In the genomic region with DNA sequence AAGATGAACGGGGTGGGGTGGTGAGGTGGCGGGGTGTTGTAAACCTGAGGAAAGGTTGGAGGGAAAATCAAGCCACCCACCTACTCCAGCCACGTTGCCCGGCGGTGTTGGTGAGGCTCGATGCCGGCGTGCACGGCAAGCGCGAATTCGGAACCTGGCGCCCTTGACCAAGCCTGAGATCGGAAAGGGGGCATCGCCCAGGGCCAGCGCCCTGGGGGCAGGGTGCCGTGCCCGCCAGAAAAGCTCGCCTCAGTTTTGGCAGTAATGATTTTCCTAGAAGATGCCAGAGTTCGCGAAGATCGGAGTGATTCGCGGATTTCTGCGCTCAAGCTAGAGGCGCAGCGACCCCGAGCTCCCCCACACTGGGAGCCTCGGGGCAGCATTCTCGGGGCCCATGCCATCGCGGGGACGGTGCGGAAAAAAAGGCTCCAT, we compare ENCODE assay signal across 9 cellular contexts. TPM values are rescaled to one million over a fixed set of nuclear protein-coding genes. Genes with fewer than 3 reads are reported as not detected.
DNase-seq lines count a peak whose midpoint lies in the region; ATAC-seq and TF ChIP-seq lines count a peak whose summit lies in the region.
"Had no signal": no experiment of that assay in that cellular context is flagged by ENCODE, and none has a peak within 500 bp of the region (broad histone marks: within the 10 kb centered on the region; RNA-seq: fewer than 3 reads in every experiment).

No MANE protein-coding gene starts in this region.

- peak overlapping the region; percentile 90 for H3K27ac Mint-ChIP-seq in type B pancreatic cell
- no peak overlapping the region for H3K27ac Mint-ChIP-seq in activated CD4-positive, alpha-beta T cell treated with anti-CD3 and anti-CD28 coated beads for 36 hours

- H3K27ac ChIP-seq in mucosa of rectum (ENCODE audit: low read depth in 2 of 2, low read length in 2 of 2): peak overlapping the region; percentile 9 to 63
- H3K27ac ChIP-seq: 22Rv1 had no signal

- peak overlapping the region; percentile 85 for H3K4me3 Mint-ChIP-seq in type B pancreatic cell
- H3K4me3 Mint-ChIP-seq in activated CD4-positive, alpha-beta T cell treated with anti-CD3 and anti-CD28 coated beads for 36 hours: no peak overlapping the region

- POLR2A ChIA-PET in activated CD4-positive, alpha-beta T cell treated with anti-CD3 and anti-CD28 coated beads for 36 hours (lab: Charles Lee): no interaction called here

- DNase-seq in DMS 273 (lab: John Stamatoyannopoulos, UW; ENCODE audit: unreplicated experiment): peak; percentile 55
- no peak for DNase-seq in DMS 273 treated with DMSO at 0.1 percent for 48 hours (lab: John Stamatoyannopoulos, UW)
- DNase-seq in epithelial cell of proximal tubule (ENCODE audit: low read depth): no peak
- no peak for DNase-seq in type B pancreatic cell (ENCODE audit: extremely low spot score, unreplicated experiment)
- no peak for DNase-seq in activated CD4-positive, alpha-beta T cell treated with anti-CD3 and anti-CD28 coated beads for 36 hours
- DNase-seq in HAP-1 (ENCODE audit: low spot score in 2 of 2): no peak
- DNase-seq in AG08395 (ENCODE audit: low spot score): no peak

- H3K9me3 ChIP-seq in mucosa of rectum (ENCODE audit: control insufficient read depth in 2 of 2, low read length in 2 of 2) (no peaks in the 10 kb centered on the region), HAP-1 (no peaks in the 10 kb centered on the region; the same call in 1 of the 2 replicates)

- peaks cover 5% of the 10 kb centered on the region for H3K4me1 Mint-ChIP-seq in type B pancreatic cell (ENCODE audit: unreplicated experiment)
- H3K4me1 Mint-ChIP-seq in activated CD4-positive, alpha-beta T cell treated with anti-CD3 and anti-CD28 coated beads for 36 hours: peaks cover 7% of the 10 kb centered on the region

- peaks cover 3% of the 10 kb centered on the region for H3K36me3 Mint-ChIP-seq in type B pancreatic cell
- H3K36me3 Mint-ChIP-seq in activated CD4-positive, alpha-beta T cell treated with anti-CD3 and anti-CD28 coated beads for 36 hours (ENCODE audit: low read depth): no peaks in the 10 kb centered on the region

- in situ Hi-C loops in HAP-1 (cut with MboI; ENCODE audit: low sequenced_read_pairs): no loop called here

- H3K4me1 ChIP-seq in mucosa of rectum (ENCODE audit: control insufficient read depth in 2 of 2, insufficient read depth in 2 of 2, low read length in 2 of 2) (peaks cover 11 to 23% of the 10 kb centered on the region in 2 donors), HAP-1 (no peaks in the 10 kb centered on the region)

- peaks cover 46% of the 10 kb centered on the region for H3K27me3 Mint-ChIP-seq in type B pancreatic cell
- peaks cover 43% of the 10 kb centered on the region for H3K27me3 Mint-ChIP-seq in activated CD4-positive, alpha-beta T cell treated with anti-CD3 and anti-CD28 coated beads for 36 hours

- no peaks in the 10 kb centered on the region for H3K9me3 Mint-ChIP-seq in type B pancreatic cell
- no peaks in the 10 kb centered on the region for H3K9me3 Mint-ChIP-seq in activated CD4-positive, alpha-beta T cell treated with anti-CD3 and anti-CD28 coated beads for 36 hours (ENCODE audit: low read depth)

- intact Hi-C loops in activated CD4-positive, alpha-beta T cell treated with anti-CD3 and anti-CD28 coated beads for 36 hours (cut with DNase I, micrococcal nuclease): no loop called here

- H3K4me3 ChIP-seq in epithelial cell of proximal tubule (ENCODE audit: low read depth, low read length): peak overlapping the region; percentile 55
- H3K4me3 ChIP-seq in mucosa of rectum (ENCODE audit: low read length in 2 of 2): peak overlapping the region; percentile 77 to 78
- H3K4me3 ChIP-seq in HAP-1: no peak overlapping the region

- ATAC-seq in activated CD4-positive, alpha-beta T cell treated with anti-CD3 and anti-CD28 coated beads for 36 hours: no peak

- CTCF ChIA-PET in activated CD4-positive, alpha-beta T cell treated with anti-CD3 and anti-CD28 coated beads for 36 hours (lab: Charles Lee): no interaction called here

- peak overlapping the region; percentile 64 to 76 for H3K9ac ChIP-seq in mucosa of rectum (ENCODE audit: low read depth in 1 of 2, low read length in 2 of 2)

- TF ChIP-seq CTCF in epithelial cell of proximal tubule (conservative IDR thresholded peaks at IDR 0.05; ENCODE audit: low read depth, low read length) (no peak), type B pancreatic cell (conservative IDR thresholded peaks at IDR 0.05) (no peak)

- H3K27me3 ChIP-seq in mucosa of rectum (ENCODE audit: control insufficient read depth in 2 of 2, insufficient read depth in 2 of 2, low read length in 2 of 2) (no peaks in the 10 kb centered on the region), HAP-1 (ENCODE audit: low read depth) (no peaks in the 10 kb centered on the region)

- H3K36me3 ChIP-seq in mucosa of rectum (ENCODE audit: control insufficient read depth in 2 of 2, insufficient read depth in 2 of 2, low read length in 2 of 2) (no peaks in the 10 kb centered on the region), HAP-1 (replicated peaks) (no peaks in the 10 kb centered on the region)

RNA-seq across cellular contexts. Expression of a gene that starts 0.8 kb away (rescaled TPM):
- 0.07 and 0.63 TPM in 2 replicates for total RNA-seq in epithelial cell of proximal tubule
- 17.0 and 51.2 TPM in 2 replicates for total RNA-seq in type B pancreatic cell (ENCODE audit: low replicate concordance)
- total RNA-seq in activated CD4-positive, alpha-beta T cell treated with anti-CD3 and anti-CD28 coated beads for 36 hours: not detected

Comparison
In these comparisons a context has a peak if more than half of its experiments do, and no peak if none do; other contexts are left out.
1. RNA of a gene that starts 0.8 kb away (total RNA-seq): 17.0 to 51.2 TPM in type B pancreatic cell; 0.07 to 0.63 TPM in epithelial cell of proximal tubule and not detected in activated CD4-positive, alpha-beta T cell treated with anti-CD3 and anti-CD28 coated beads for 36 hours; every median in the first group is over 10 times any median in the second.